8 cellular contexts compared by ENCODE assay signal in the genomic region with DNA sequence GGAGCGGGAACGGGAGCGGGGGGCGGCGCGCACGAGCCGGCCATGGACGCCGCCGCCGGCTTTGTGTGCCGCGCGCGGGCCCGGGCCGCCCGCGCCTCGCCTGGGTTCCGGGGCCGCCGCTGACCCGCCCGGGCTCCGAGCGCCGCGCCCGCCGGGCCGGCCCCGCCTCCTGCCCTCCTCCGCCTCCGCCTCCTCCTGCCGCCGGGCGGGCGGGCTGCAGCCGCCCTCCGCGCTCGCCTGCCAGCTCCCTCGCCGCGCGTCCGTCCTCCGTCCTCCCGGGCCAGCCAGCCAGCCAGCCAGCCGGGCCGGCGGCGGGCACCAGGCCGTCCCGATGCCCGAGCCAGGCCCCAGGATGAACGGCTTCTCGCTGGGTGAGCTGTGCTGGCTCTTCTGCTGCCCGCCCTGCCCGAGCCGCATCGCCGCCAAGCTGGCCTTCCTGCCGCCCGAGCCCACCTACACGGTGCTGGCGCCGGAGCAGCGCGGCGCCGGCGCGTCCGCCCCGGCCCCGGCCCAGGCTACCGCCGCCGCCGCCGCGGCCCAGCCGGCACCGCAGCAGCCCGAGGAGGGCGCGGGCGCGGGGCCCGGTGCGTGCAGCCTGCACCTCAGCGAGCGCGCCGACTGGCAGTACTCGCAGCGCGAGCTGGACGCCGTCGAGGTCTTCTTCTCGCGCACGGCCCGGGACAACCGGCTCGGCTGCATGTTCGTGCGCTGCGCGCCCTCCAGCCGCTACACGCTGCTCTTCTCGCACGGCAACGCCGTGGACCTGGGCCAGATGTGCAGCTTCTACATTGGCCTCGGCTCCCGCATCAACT. TPM values are rescaled to one million over a fixed set of nuclear protein-coding genes. Genes with fewer than 3 reads are reported as not detected.
DNase-seq lines count a peak whose midpoint lies in the region; ATAC-seq, FAIRE-seq and TF ChIP-seq lines count a peak whose summit lies in the region.

TSS of gene ABHD17C (plus strand) at position 212 of the 812 bp plus-strand sequence. CDS start at position 332, 120 bp downstream.

- TF ChIP-seq POLR2A in Peyer's patch (IDR thresholded peaks at IDR 0.05) (peak; percentile 39 to 79), gastroesophageal sphincter (IDR thresholded peaks at IDR 0.05) (peak; percentile 23 to 26)

- H3K27me3 ChIP-seq in Peyer's patch (no peaks in the 10 kb centered on the region), gastroesophageal sphincter (no peaks in the 10 kb centered on the region), neural progenitor cell (peaks cover 29% of the 10 kb centered on the region)

- peaks cover 7% of the 10 kb centered on the region for H3K36me3 Mint-ChIP-seq in neural progenitor cell

- WGBS in gastroesophageal sphincter (ENCODE audit: low coverage in 1 of 2), 2 donors, result no CpG with 5 or more reads among the region's 122 CpGs

- H3K27ac Mint-ChIP-seq in neural progenitor cell, result peak within 1 kb of the TSS; percentile 97

- ATAC-seq in GM19043 (IDR thresholded peaks at IDR 0.05; ENCODE audit: low read depth, unreplicated experiment) (peak; percentile 58), HG03342 (IDR thresholded peaks at IDR 0.05; ENCODE audit: unreplicated experiment) (peak; percentile 71), gastroesophageal sphincter (peak; percentile 90)

- TF ChIP-seq EP300 in gastroesophageal sphincter (IDR thresholded peaks at IDR 0.05), result no peak

- H3K4me1 ChIP-seq in Peyer's patch (peaks cover 0 to 33% (median 2%) of the 10 kb centered on the region in 4 donors), gastroesophageal sphincter (peaks cover 0 to 43% (median 9%) of the 10 kb centered on the region in 3 donors), neural progenitor cell (peaks cover 12% of the 10 kb centered on the region)

- H3K9me3 ChIP-seq in Peyer's patch, result no peaks in the 10 kb centered on the region
- no peaks in the 10 kb centered on the region for H3K9me3 ChIP-seq in gastroesophageal sphincter
- H3K9me3 ChIP-seq in neural progenitor cell (ENCODE audit: low read depth), result no peaks in the 10 kb centered on the region

- peaks cover 38% of the 10 kb centered on the region for H3K79me2 ChIP-seq in neural progenitor cell (ENCODE audit: low read depth)

- DNase-seq in Ammon's horn (ENCODE audit: low spot score), result peak; percentile 58
- DNase-seq in Peyer's patch, result peak in 2 of 3 donors; percentile 72 to 89
- peak; percentile 51 for DNase-seq in activated naive CD4-positive, alpha-beta T cell treated with Interleukin-2 at 50 U/mL for 16 hours
- peak; percentile 85 for DNase-seq in neural progenitor cell (ENCODE audit: low spot score)
- DNase-seq in urothelium cell line (ENCODE audit: low spot score), result peak; percentile 85

- peaks cover 24% of the 10 kb centered on the region for H3K4me1 Mint-ChIP-seq in neural progenitor cell

- H4K20me1 ChIP-seq in neural progenitor cell (ENCODE audit: low read depth), result peaks cover 10% of the 10 kb centered on the region

- H3F3A ChIP-seq in neural progenitor cell (ENCODE audit: low read depth), result peaks cover 9% of the 10 kb centered on the region

- peak within 1 kb of the TSS; percentile 97 for H3K4me3 Mint-ChIP-seq in neural progenitor cell

- H3K4me2 ChIP-seq in neural progenitor cell, result peak within 1 kb of the TSS; percentile 90

- H2AFZ ChIP-seq in neural progenitor cell (replicated peaks), result peak within 1 kb of the TSS; percentile 99

- H3K27me3 Mint-ChIP-seq in neural progenitor cell (ENCODE audit: insufficient read depth, low read depth), result peaks cover 4% of the 10 kb centered on the region

- H3K9ac ChIP-seq in neural progenitor cell, result no peak within 1 kb of the TSS

- peak; percentile 40 for FAIRE-seq in urothelium cell line (lab: Jason Lieb, UNC)

- H3K4me3 ChIP-seq in Peyer's patch (peak within 1 kb of the TSS; percentile 63 to 96 (median 82)), gastroesophageal sphincter (peak within 1 kb of the TSS; percentile 86 to 91), neural progenitor cell (peak within 1 kb of the TSS; percentile 85)

- H3K9me3 Mint-ChIP-seq in neural progenitor cell, result no peaks in the 10 kb centered on the region

- peak within 1 kb of the TSS; percentile 73 to 94 (median 88) for H3K27ac ChIP-seq in Peyer's patch
- H3K27ac ChIP-seq in gastroesophageal sphincter, result peak within 1 kb of the TSS; percentile 84 to 96 (median 90)
- H3K27ac ChIP-seq in neural progenitor cell, result no peak within 1 kb of the TSS

- H3K36me3 ChIP-seq in Peyer's patch, result no peaks in the 10 kb centered on the region
- no peaks in the 10 kb centered on the region for H3K36me3 ChIP-seq in gastroesophageal sphincter
- no peaks in the 10 kb centered on the region for H3K36me3 ChIP-seq in neural progenitor cell

- TF ChIP-seq CTCF in Peyer's patch (IDR thresholded peaks at IDR 0.05) (no peak), gastroesophageal sphincter (IDR thresholded peaks at IDR 0.05) (peak in 1 of 4 experiments; percentile 7), neural progenitor cell (IDR thresholded peaks at IDR 0.05) (no peak)

RNA-seq across cellular contexts. Expression of gene ABHD17C, which starts in this region (rescaled TPM):
- total RNA-seq in Peyer's patch (10 to 100 TPM; 14.9 to 74.6 (median 37.8) TPM), gastroesophageal sphincter (1 to 10 TPM; 1.4 to 5.4 (median 3.5) TPM), neural progenitor cell (ENCODE audit: low replicate concordance) (6.6 and 9.3 TPM in 2 replicates)
